In the genomic region with DNA sequence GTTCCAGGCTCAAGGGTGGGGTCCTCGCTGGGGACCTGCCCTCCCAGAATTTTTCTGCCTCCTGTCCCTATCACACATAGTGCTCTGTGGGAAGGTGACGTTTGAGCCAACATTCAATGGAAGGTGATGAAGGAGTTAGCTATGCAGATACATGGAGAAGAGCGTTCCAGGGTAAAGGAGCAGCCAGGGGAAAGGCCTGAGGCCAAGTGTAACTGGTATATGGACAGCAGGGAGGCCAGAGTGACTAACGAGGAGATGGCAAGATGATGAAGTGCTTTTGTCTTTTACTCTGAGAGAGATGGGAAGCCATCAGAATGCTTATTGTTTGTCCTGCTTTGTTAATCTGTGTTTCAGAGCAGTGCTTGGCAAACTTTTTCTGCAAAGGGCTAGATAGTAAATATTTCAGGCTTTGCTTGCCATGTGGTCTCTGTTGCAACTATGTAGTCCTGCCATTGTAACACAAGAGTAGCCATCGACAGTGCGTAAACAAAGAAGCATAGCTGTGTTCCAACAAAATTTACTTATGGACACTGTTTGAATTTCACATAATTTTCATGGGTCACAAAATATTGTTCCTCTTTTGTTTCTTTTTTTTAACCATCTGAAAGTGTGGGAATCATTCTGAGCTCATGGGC, we compare ENCODE assay signal across 8 cellular contexts.
"Had no signal": no experiment of that assay in that cellular context is flagged by ENCODE, and none has a peak within 500 bp of the region (broad histone marks: within the 10 kb centered on the region; RNA-seq: fewer than 3 reads in every experiment).

No MANE protein-coding gene starts in this region.

- DNase-seq: activated CD4-positive, alpha-beta T cell treated with anti-CD3 and anti-CD28 coated beads, Interleukin-2, amount 50 U/mL, for 48 hours; activated gamma-delta T cell; effector CD4-positive, alpha-beta T cell; head of caudate nucleus; kidney; left lung; spleen; stimulated activated naive CD4-positive, alpha-beta T cell had no signal

- H3K27ac ChIP-seq: left lung, spleen had no signal

- H3K36me3 ChIP-seq: left lung, spleen had no signal

- H3K27me3 ChIP-seq: left lung, spleen had no signal

- H3K4me3 ChIP-seq: left lung, spleen had no signal
